1 cellular context compared by ENCODE assay signal in the genomic region with DNA sequence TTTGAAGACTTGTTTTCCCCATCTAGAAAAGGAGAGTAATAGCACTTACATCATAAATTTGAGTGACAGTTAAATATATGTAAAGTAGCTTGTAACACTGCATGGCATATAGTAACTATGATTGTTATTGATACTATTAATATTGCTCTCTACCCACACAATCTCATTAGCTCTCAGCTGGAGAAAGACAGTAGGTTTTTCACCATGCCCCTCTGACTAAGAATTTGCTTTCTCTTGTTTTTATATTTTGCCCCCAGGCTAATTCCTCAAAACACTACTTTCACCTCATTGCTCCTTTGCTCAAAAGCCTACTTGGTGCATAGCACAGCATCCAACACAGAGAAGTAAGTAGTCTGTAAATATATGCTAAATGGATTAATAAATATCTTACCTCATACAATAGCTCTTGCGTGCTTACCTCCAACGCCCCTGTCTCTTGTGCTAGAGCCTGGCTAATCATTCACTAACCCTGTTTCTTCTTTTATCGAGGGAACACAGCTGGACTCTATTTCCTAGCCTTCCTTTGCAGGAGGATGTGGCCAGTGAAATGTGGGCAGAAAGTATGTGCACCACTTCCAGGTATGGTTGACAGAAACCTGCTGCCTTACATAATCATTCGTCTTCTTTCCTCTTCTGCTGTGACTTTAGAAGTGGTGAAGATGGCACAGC.
TF ChIP-seq lines count a peak whose summit lies in the region.

No MANE protein-coding gene starts in this region.

TF ChIP-seq in HepG2, 621 proteins besides CTCF, POLR2A, EP300 and RAD21 (continued from another document):
- peak; percentile 69; the same call in 1 of the 2 replicates for TF ChIP-seq TFAP4 (IDR thresholded peaks at IDR 0.05; ENCODE audit: borderline replicate concordance, low read depth)
- TF ChIP-seq CCAR2 (optimal IDR thresholded peaks at IDR 0.05; ENCODE audit: low read depth, low read length), result no peak
- TF ChIP-seq BCL6 (CRISPR knock-in tag; IDR thresholded peaks at IDR 0.05), result 0 out of 2 replicates have a peak, but pooled peaks have one; percentile 47
- TF ChIP-seq HOMEZ (CRISPR knock-in tag; IDR thresholded peaks at IDR 0.05; ENCODE audit: low read depth), result peak; percentile 91
- TF ChIP-seq ZNF644 (CRISPR knock-in tag; IDR thresholded peaks at IDR 0.05; ENCODE audit: low read depth), result 0 out of 2 replicates have a peak, but pooled peaks have one; percentile 41
- TF ChIP-seq, protein P1, sequence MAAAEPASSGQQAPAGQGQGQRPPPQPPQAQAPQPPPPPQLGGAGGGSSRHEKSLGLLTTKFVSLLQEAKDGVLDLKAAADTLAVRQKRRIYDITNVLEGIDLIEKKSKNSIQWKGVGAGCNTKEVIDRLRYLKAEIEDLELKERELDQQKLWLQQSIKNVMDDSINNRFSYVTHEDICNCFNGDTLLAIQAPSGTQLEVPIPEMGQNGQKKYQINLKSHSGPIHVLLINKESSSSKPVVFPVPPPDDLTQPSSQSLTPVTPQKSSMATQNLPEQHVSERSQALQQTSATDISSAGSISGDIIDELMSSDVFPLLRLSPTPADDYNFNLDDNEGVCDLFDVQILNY (CRISPR knock-in tag; conservative IDR thresholded peaks at IDR 0.05), result no peak
- TF ChIP-seq, protein P2, sequence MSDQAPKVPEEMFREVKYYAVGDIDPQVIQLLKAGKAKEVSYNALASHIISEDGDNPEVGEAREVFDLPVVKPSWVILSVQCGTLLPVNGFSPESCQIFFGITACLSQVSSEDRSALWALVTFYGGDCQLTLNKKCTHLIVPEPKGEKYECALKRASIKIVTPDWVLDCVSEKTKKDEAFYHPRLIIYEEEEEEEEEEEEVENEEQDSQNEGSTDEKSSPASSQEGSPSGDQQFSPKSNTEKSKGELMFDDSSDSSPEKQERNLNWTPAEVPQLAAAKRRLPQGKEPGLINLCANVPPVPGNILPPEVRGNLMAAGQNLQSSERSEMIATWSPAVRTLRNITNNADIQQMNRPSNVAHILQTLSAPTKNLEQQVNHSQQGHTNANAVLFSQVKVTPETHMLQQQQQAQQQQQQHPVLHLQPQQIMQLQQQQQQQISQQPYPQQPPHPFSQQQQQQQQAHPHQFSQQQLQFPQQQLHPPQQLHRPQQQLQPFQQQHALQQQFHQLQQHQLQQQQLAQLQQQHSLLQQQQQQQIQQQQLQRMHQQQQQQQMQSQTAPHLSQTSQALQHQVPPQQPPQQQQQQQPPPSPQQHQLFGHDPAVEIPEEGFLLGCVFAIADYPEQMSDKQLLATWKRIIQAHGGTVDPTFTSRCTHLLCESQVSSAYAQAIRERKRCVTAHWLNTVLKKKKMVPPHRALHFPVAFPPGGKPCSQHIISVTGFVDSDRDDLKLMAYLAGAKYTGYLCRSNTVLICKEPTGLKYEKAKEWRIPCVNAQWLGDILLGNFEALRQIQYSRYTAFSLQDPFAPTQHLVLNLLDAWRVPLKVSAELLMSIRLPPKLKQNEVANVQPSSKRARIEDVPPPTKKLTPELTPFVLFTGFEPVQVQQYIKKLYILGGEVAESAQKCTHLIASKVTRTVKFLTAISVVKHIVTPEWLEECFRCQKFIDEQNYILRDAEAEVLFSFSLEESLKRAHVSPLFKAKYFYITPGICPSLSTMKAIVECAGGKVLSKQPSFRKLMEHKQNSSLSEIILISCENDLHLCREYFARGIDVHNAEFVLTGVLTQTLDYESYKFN (CRISPR knock-in tag; conservative IDR thresholded peaks at IDR 0.05), result peak; percentile 44; the same call in 1 of the 2 replicates
- peak; percentile 68 for TF ChIP-seq ARID5B (CRISPR knock-in tag; IDR thresholded peaks at IDR 0.05)
- TF ChIP-seq ETV5 (CRISPR knock-in tag; IDR thresholded peaks at IDR 0.05; ENCODE audit: borderline replicate concordance), result peak; percentile 48; the same call in 1 of the 2 replicates
- TF ChIP-seq SOX6 (IDR thresholded peaks at IDR 0.05), result no peak
- TF ChIP-seq SOX6 (CRISPR knock-in tag; IDR thresholded peaks at IDR 0.05), result peak; percentile 56; the same call in 1 of the 2 replicates
- TF ChIP-seq ZBTB44 (CRISPR knock-in tag; IDR thresholded peaks at IDR 0.05), result no peak
- no peak for TF ChIP-seq ZNF570 (CRISPR knock-in tag; IDR thresholded peaks at IDR 0.05; ENCODE audit: borderline replicate concordance)
- TF ChIP-seq DRAP1 (CRISPR knock-in tag; IDR thresholded peaks at IDR 0.05), result peak; percentile 33; the same call in 1 of the 2 replicates
- TF ChIP-seq ELF3 (CRISPR knock-in tag; IDR thresholded peaks at IDR 0.05), result peak; percentile 39; the same call in 1 of the 2 replicates
- TF ChIP-seq, protein P3, sequence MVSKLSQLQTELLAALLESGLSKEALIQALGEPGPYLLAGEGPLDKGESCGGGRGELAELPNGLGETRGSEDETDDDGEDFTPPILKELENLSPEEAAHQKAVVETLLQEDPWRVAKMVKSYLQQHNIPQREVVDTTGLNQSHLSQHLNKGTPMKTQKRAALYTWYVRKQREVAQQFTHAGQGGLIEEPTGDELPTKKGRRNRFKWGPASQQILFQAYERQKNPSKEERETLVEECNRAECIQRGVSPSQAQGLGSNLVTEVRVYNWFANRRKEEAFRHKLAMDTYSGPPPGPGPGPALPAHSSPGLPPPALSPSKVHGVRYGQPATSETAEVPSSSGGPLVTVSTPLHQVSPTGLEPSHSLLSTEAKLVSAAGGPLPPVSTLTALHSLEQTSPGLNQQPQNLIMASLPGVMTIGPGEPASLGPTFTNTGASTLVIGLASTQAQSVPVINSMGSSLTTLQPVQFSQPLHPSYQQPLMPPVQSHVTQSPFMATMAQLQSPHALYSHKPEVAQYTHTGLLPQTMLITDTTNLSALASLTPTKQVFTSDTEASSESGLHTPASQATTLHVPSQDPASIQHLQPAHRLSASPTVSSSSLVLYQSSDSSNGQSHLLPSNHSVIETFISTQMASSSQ (IDR thresholded peaks at IDR 0.05; ENCODE audit: low read depth), result peak; percentile 86
- TF ChIP-seq, protein P3 (CRISPR knock-in tag; IDR thresholded peaks at IDR 0.05; ENCODE audit: borderline replicate concordance), result peak; percentile 87; the same call in 1 of the 2 replicates
- 0 out of 2 replicates have a peak, but pooled peaks have one; percentile 25 for TF ChIP-seq MIER2 (CRISPR knock-in tag; IDR thresholded peaks at IDR 0.05)
- 0 out of 2 replicates have a peak, but pooled peaks have one; percentile 26 for TF ChIP-seq MIXL1 (CRISPR knock-in tag; IDR thresholded peaks at IDR 0.05)
- peak; percentile 87 for TF ChIP-seq HNF1B (CRISPR knock-in tag; IDR thresholded peaks at IDR 0.05)
- TF ChIP-seq ZNF75D (CRISPR knock-in tag; IDR thresholded peaks at IDR 0.05; ENCODE audit: borderline replicate concordance), result no peak
- TF ChIP-seq PTBP1 (IDR thresholded peaks at IDR 0.05; ENCODE audit: low read depth, low read length, poor library complexity, severe bottlenecking), result no peak
- no peak for TF ChIP-seq TCF7 (IDR thresholded peaks at IDR 0.05; ENCODE audit: low read depth)
- peak; percentile 63; the same call in 1 of the 2 replicates for TF ChIP-seq HMG20A (CRISPR knock-in tag; IDR thresholded peaks at IDR 0.05; ENCODE audit: borderline replicate concordance)
